In genomic region chr12:53506881-53507719, GRCh38 we compare ENCODE assay signal across 21 cellular contexts. TPM values are rescaled to one million over a fixed set of nuclear protein-coding genes. Genes with fewer than 3 reads are reported as not detected.
DNase-seq lines count a peak whose midpoint lies in the region; ATAC-seq and TF ChIP-seq lines count a peak whose summit lies in the region.
"Had no signal": no experiment of that assay in that cellular context is flagged by ENCODE, and none has a peak within 500 bp of the region (broad histone marks: within the 10 kb centered on the region; RNA-seq: fewer than 3 reads in every experiment).

Gene NPFF, minus strand, starts transcription at chr12:53507484. Its CDS starts 10 bp downstream, at chr12:53507474.

- POLR2A ChIA-PET in Caco-2 (lab: Charles Lee): no interaction called here

- BruUV-seq in Caco-2 (replicated peaks; lab: Mats Ljungman, UMichigan): no TSS peak

- H3K27me3 Mint-ChIP-seq in brain: no peaks in the 10 kb centered on the region
- no peaks in the 10 kb centered on the region for H3K27me3 Mint-ChIP-seq in Caco-2 (ENCODE audit: insufficient read depth, unreplicated experiment)
- H3K27me3 Mint-ChIP-seq: activated naive CD8-positive, alpha-beta T cell treated with anti-CD3 and anti-CD28 coated beads, Interleukin-2, amount 10 ng/mL, durations not matched to agents 7 days and 5 days had no signal

- DNase-seq in osteoblast (ENCODE audit: insufficient read length, low spot score, missing footprints) (peak; percentile 31), Caco-2 (no peak)
- DNase-seq: activated CD8-positive, alpha-beta memory T cell treated with anti-CD3 and anti-CD28 coated beads, Interleukin-2, amount 50 U/mL, for 4 hours; activated naive CD8-positive, alpha-beta T cell treated with anti-CD3 and anti-CD28 coated beads, Interleukin-2, amount 10 ng/mL, durations not matched to agents 7 days and 5 days; central memory CD4-positive, alpha-beta T cell; DMS53; left colon; NCI-H748 treated with DMSO at 0.1 percent for 48 hours; stimulated activated CD4-positive, alpha-beta T cell treated with anti-CD3 and anti-CD28 coated beads, Interleukin-4, amount 100 ng/mL, for 24 hours; stimulated activated CD8-positive, alpha-beta memory T cell treated with anti-CD3 and anti-CD28 coated beads, Interleukin-4, amount 100 ng/mL, for 48 hours; SW 1271 had no signal

- H3K36me3 ChIP-seq in BLaER1 treated with 17β-estradiol and CSF1 and Interleukin-3, amounts not matched to agents 10 nM and 100 nM: peaks cover 57 to 85% (median 68%) of the 10 kb centered on the region in 11 experiments
- H3K36me3 ChIP-seq in HUES64 (ENCODE audit: insufficient read depth, low read length): peaks cover 53% of the 10 kb centered on the region
- H3K36me3 ChIP-seq in osteoblast (ENCODE audit: insufficient read depth, low read length): peaks cover 41% of the 10 kb centered on the region
- peaks cover 4% of the 10 kb centered on the region for H3K36me3 ChIP-seq in Caco-2 (ENCODE audit: control insufficient read depth, insufficient read depth, low read length)

- intact Hi-C loops in Caco-2 (cut with micrococcal nuclease; ENCODE audit: unreplicated experiment): no loop called here

- peaks cover 0 to 27% (median 0%) of the 10 kb centered on the region in 11 experiments; a peak in 7 of 22 replicates for H4K20me1 ChIP-seq in BLaER1 treated with 17β-estradiol and CSF1 and Interleukin-3, amounts not matched to agents 10 nM and 100 nM
- peaks cover 1% of the 10 kb centered on the region for H4K20me1 ChIP-seq in osteoblast (ENCODE audit: insufficient read depth, low read length)

- H3K79me2 ChIP-seq in osteoblast (ENCODE audit: insufficient read depth, low read length): peaks cover 21% of the 10 kb centered on the region
- H3K79me2 ChIP-seq: parathyroid adenoma had no signal

- H3K4me1 Mint-ChIP-seq in brain (peaks cover 19% of the 10 kb centered on the region), Caco-2 (ENCODE audit: low read depth, unreplicated experiment) (peaks cover 3% of the 10 kb centered on the region)

- H3K9ac ChIP-seq in BLaER1 treated with 17β-estradiol and CSF1 and Interleukin-3, amounts not matched to agents 10 nM and 100 nM: peak within 1 kb of the TSS in 6 of 11 experiments; percentile 3 to 64 (median 56); a peak in 8 of 22 replicates
- peak within 1 kb of the TSS; percentile 26; the same call in 1 of the 2 replicates for H3K9ac ChIP-seq in HUES64 (ENCODE audit: low read depth, low read length)
- H3K9ac ChIP-seq: parathyroid adenoma had no signal

- H3K36me3 Mint-ChIP-seq in brain: no peaks in the 10 kb centered on the region
- peaks cover 33% of the 10 kb centered on the region for H3K36me3 Mint-ChIP-seq in Caco-2 (ENCODE audit: insufficient read depth, unreplicated experiment)

- TF ChIP-seq CTCF in brain (conservative IDR thresholded peaks at IDR 0.05) (no peak), osteoblast (IDR thresholded peaks at IDR 0.05; ENCODE audit: extremely low read depth, low read depth, low read length) (no peak), Caco-2 (IDR thresholded peaks at IDR 0.05; ENCODE audit: insufficient read depth in 1 of 2, low read depth in 1 of 2, low read length in 1 of 2, severe bottlenecking in 1 of 2, unreplicated experiment in 1 of 2) (no peak)

- peak within 1 kb of the TSS; percentile 24 to 84 (median 73) for H3K27ac Mint-ChIP-seq in brain
- no peak within 1 kb of the TSS for H3K27ac Mint-ChIP-seq in Caco-2 (ENCODE audit: unreplicated experiment)

- peaks cover 21 to 45% (median 35%) of the 10 kb centered on the region in 10 experiments for H3K4me1 ChIP-seq in BLaER1 treated with 17β-estradiol and CSF1 and Interleukin-3, amounts not matched to agents 10 nM and 100 nM
- H3K4me1 ChIP-seq in HUES64 (ENCODE audit: insufficient read depth, low read length) (no peaks in the 10 kb centered on the region), osteoblast (ENCODE audit: insufficient read depth, low read length) (peaks cover 51% of the 10 kb centered on the region), Caco-2 (no peaks in the 10 kb centered on the region)

- peak within 1 kb of the TSS in 1 of 11 experiments; percentile 69; a peak in 1 of 22 replicates for H3K27ac ChIP-seq in BLaER1 treated with 17β-estradiol and CSF1 and Interleukin-3, amounts not matched to agents 10 nM and 100 nM
- H3K27ac ChIP-seq in HUES64 (ENCODE audit: low read depth, low read length) (no peak within 1 kb of the TSS), osteoblast (ENCODE audit: low read depth, low read length) (peak within 1 kb of the TSS; percentile 82)
- H3K27ac ChIP-seq: C4-2B, parathyroid adenoma had no signal

- H3K4me3 Mint-ChIP-seq in brain: no peak within 1 kb of the TSS
- H3K4me3 Mint-ChIP-seq in Caco-2 (ENCODE audit: unreplicated experiment): no peak within 1 kb of the TSS

- no peak within 1 kb of the TSS for H2AFZ ChIP-seq in osteoblast (ENCODE audit: low read length)
- H2AFZ ChIP-seq: parathyroid adenoma had no signal

- peaks cover 0 to 2% (median 0%) of the 10 kb centered on the region in 5 experiments for H3K9me3 Mint-ChIP-seq in brain
- H3K9me3 Mint-ChIP-seq in Caco-2 (ENCODE audit: unreplicated experiment): no peaks in the 10 kb centered on the region
- H3K9me3 Mint-ChIP-seq: activated naive CD8-positive, alpha-beta T cell treated with anti-CD3 and anti-CD28 coated beads, Interleukin-2, amount 10 ng/mL, durations not matched to agents 7 days and 5 days had no signal

- no peaks in the 10 kb centered on the region for H3K9me3 ChIP-seq in BLaER1 treated with 17β-estradiol and CSF1 and Interleukin-3, amounts not matched to agents 10 nM and 100 nM (replicated peaks in 1 of 11)
- no peaks in the 10 kb centered on the region for H3K9me3 ChIP-seq in HUES64 (ENCODE audit: insufficient read depth, low read depth, low read length)
- H3K9me3 ChIP-seq in osteoblast (ENCODE audit: low read depth, low read length): no peaks in the 10 kb centered on the region
- H3K9me3 ChIP-seq in Caco-2: no peaks in the 10 kb centered on the region
- H3K9me3 ChIP-seq: tibial nerve had no signal

- 86% methylated on average over 11 of the region's 11 CpGs for WGBS in HUES64

- no peaks in the 10 kb centered on the region for H3K27me3 ChIP-seq in BLaER1 treated with 17β-estradiol and CSF1 and Interleukin-3, amounts not matched to agents 10 nM and 100 nM
- H3K27me3 ChIP-seq in HUES64 (ENCODE audit: insufficient read depth, low read length) (no peaks in the 10 kb centered on the region), osteoblast (ENCODE audit: insufficient read depth, low read length) (no peaks in the 10 kb centered on the region), Caco-2 (replicated peaks; ENCODE audit: control insufficient read depth, insufficient read depth, low read length) (no peaks in the 10 kb centered on the region)
- H3K27me3 ChIP-seq: tibial nerve had no signal

- CTCF ChIA-PET in Caco-2 (lab: Charles Lee): interaction anchor here (0.5 to 2.0 kb wide), 3 partner anchors 85 to 525 kb away, joined by 3 to 17 read pairs (median 3); partner anchors contain the start of gene AAAS

- ATAC-seq in GM21737 (IDR thresholded peaks at IDR 0.05; ENCODE audit: unreplicated experiment) (no peak), GM21619 (IDR thresholded peaks at IDR 0.05; ENCODE audit: unreplicated experiment) (no peak)
- ATAC-seq: left colon had no signal

- no peak within 1 kb of the TSS for H3K4me3 ChIP-seq in BLaER1 treated with 17β-estradiol and CSF1 and Interleukin-3, amounts not matched to agents 10 nM and 100 nM
- no peak within 1 kb of the TSS for H3K4me3 ChIP-seq in HUES64 (ENCODE audit: low read length)
- no peak within 1 kb of the TSS for H3K4me3 ChIP-seq in osteoblast (ENCODE audit: insufficient read depth, low read length)
- no peak within 1 kb of the TSS for H3K4me3 ChIP-seq in Caco-2 (ENCODE audit: low read depth, low read length)
- H3K4me3 ChIP-seq: skin epidermis, tibial nerve had no signal

- H3K4me2 ChIP-seq in BLaER1 treated with 17β-estradiol and CSF1 and Interleukin-3, amounts not matched to agents 10 nM and 100 nM: peak within 1 kb of the TSS in 6 of 11 experiments; percentile 34 to 52 (median 46); a peak in 6 of 22 replicates
- peak within 1 kb of the TSS; percentile 7 for H3K4me2 ChIP-seq in osteoblast (ENCODE audit: insufficient read depth, low read length)

RNA-seq across cellular contexts. Expression of gene NPFF, which starts in this region (rescaled TPM):
- 0.45 TPM for polyA plus RNA-seq in HUES64 (2013, experiment 1 of 2)
- not detected for polyA plus RNA-seq in HUES64 (2013, experiment 2 of 2)
- polyA plus RNA-seq in brain (ENCODE audit: insufficient read depth, low read depth, low replicate concordance): not detected
- not detected in 2 replicates for total RNA-seq in osteoblast
- total RNA-seq in Caco-2 (2022): 2.4 TPM in 1 of 2 replicates, not detected in the other
- total RNA-seq: activated naive CD8-positive, alpha-beta T cell treated with anti-CD3 and anti-CD28 coated beads, Interleukin-2, amount 10 ng/mL, durations not matched to agents 7 days and 5 days; fibroblast of villous mesenchyme; left colon; tibial nerve had no signal

Comparison
In these comparisons a context has a peak if more than half of its experiments do, and no peak if none do; other contexts are left out.
1. Peak in DNase-seq, H3K27ac ChIP-seq and H3K4me2 ChIP-seq in osteoblast; RNA of the gene not detected or under 1 TPM.